ENCODE assay signal across 11 cellular contexts in the genomic region with DNA sequence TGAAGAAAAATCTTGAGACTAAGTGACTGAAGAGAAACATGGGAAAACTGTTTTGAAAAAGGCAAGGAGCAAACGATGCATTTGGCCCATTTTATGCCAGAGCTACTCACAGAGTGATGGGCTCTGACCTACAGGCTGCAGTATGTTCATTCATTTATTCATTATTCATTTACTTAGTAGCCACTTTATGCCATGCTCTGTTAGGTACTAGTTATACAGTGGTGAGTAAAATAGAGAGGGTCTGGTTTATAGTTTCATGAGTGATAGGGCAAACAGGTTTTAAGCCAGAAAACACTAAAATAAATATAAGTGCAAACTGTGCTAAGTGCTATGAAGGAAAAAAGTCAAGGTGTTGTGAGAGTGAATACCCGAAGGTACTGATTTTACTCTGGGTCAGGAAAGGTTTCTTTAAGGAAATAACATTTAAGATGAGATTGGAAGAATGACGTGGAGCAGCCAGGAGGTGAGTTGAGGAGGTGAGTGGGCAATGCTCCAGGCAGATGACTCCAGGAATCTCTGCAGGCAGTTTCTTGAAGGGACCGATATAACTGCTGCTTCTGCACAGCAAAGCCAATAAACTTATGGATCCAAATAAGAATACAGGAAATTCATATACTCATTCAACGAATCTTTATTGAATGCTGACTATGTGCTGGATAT. TPM values are rescaled to one million over a fixed set of nuclear protein-coding genes. Genes with fewer than 3 reads are reported as not detected.
DNase-seq lines count a peak whose midpoint lies in the region; ATAC-seq and TF ChIP-seq lines count a peak whose summit lies in the region.
"Had no signal": no experiment of that assay in that cellular context is flagged by ENCODE, and none has a peak within 500 bp of the region (broad histone marks: within the 10 kb centered on the region; RNA-seq: fewer than 3 reads in every experiment).

No MANE protein-coding gene starts in this region.

- no peak overlapping the region for H3K4me3 Mint-ChIP-seq in activated CD4-positive, alpha-beta T cell treated with anti-CD3 and anti-CD28 coated beads for 36 hours
- no peak overlapping the region for H3K4me3 Mint-ChIP-seq in nephron

- CTCF ChIA-PET in activated CD4-positive, alpha-beta T cell treated with anti-CD3 and anti-CD28 coated beads for 36 hours (lab: Charles Lee) = interaction anchor here (7.6 kb wide), 1 partner anchor 13 kb away, joined by 55 read pairs; no protein-coding TSS in a partner anchor

- TF ChIP-seq CTCF in WERI-Rb-1 (IDR thresholded peaks at IDR 0.05; ENCODE audit: low read depth, low read length) = no peak
- TF ChIP-seq CTCF in nephron (IDR thresholded peaks at IDR 0.05; ENCODE audit: unreplicated experiment in 3 of 3) = no peak

- H3K27ac Mint-ChIP-seq in activated CD4-positive, alpha-beta T cell treated with anti-CD3 and anti-CD28 coated beads for 36 hours = peak overlapping the region; percentile 85
- H3K27ac Mint-ChIP-seq in nephron = peak overlapping the region; percentile 56 to 81 (median 75)

- H3K36me3 ChIP-seq in WERI-Rb-1 = no peaks in the 10 kb centered on the region

- peak overlapping the region; percentile 89 for H3K27ac ChIP-seq in WERI-Rb-1

- no peak overlapping the region for H3K4me3 ChIP-seq in WERI-Rb-1 (ENCODE audit: low read depth, low read length)

- intact Hi-C loops in activated CD4-positive, alpha-beta T cell treated with anti-CD3 and anti-CD28 coated beads for 36 hours (cut with DNase I, micrococcal nuclease) = loop anchor here in 1 of 2 experiments (5.0 kb wide), 1 partner anchor 255 kb away; no protein-coding TSS in a partner anchor

- H3K27me3 Mint-ChIP-seq in activated CD4-positive, alpha-beta T cell treated with anti-CD3 and anti-CD28 coated beads for 36 hours = no peaks in the 10 kb centered on the region
- no peaks in the 10 kb centered on the region for H3K27me3 Mint-ChIP-seq in nephron (ENCODE audit: low read depth)

- no peaks in the 10 kb centered on the region for H3K9me3 Mint-ChIP-seq in activated CD4-positive, alpha-beta T cell treated with anti-CD3 and anti-CD28 coated beads for 36 hours (ENCODE audit: low read depth)
- H3K9me3 Mint-ChIP-seq in nephron = no peaks in the 10 kb centered on the region

- DNase-seq in activated CD4-positive, alpha-beta T cell treated with anti-CD3 and anti-CD28 coated beads for 36 hours = no peak
- DNase-seq in activated CD4-positive, alpha-beta T cell treated with anti-CD3 and anti-CD28 coated beads, Interleukin-2, amount 50 U/mL, for 48 hours = no peak
- no peak for DNase-seq in WERI-Rb-1
- no peak for DNase-seq in globus pallidus (ENCODE audit: low spot score)
- DNase-seq in SK-N-DZ (ENCODE audit: low spot score) = no peak
- no peak for DNase-seq in activated CD4-positive, alpha-beta T cell treated with anti-CD3 and anti-CD28 coated beads, Interleukin-2, amount 50 U/mL, for 1 hour
- DNase-seq: activated T-cell treated with anti-CD3 and anti-CD28 coated beads, Interleukin-2, amount 50 U/mL, for 1 hour; NCI-H226; SK-N-SH had no signal

- H3K27me3 ChIP-seq in WERI-Rb-1 (ENCODE audit: insufficient read depth, low read depth, severe bottlenecking) = no peaks in the 10 kb centered on the region

- H3K9me3 ChIP-seq in WERI-Rb-1 (ENCODE audit: severe bottlenecking) = no peaks in the 10 kb centered on the region
- H3K9me3 ChIP-seq: SK-N-SH had no signal

- H3K4me1 Mint-ChIP-seq in activated CD4-positive, alpha-beta T cell treated with anti-CD3 and anti-CD28 coated beads for 36 hours = peaks cover 87% of the 10 kb centered on the region
- peaks cover 32% of the 10 kb centered on the region for H3K4me1 Mint-ChIP-seq in nephron

- H3K36me3 Mint-ChIP-seq in activated CD4-positive, alpha-beta T cell treated with anti-CD3 and anti-CD28 coated beads for 36 hours (ENCODE audit: low read depth) = peaks cover 43% of the 10 kb centered on the region
- H3K36me3 Mint-ChIP-seq in nephron (ENCODE audit: low read depth) = no peaks in the 10 kb centered on the region

- POLR2A ChIA-PET in activated CD4-positive, alpha-beta T cell treated with anti-CD3 and anti-CD28 coated beads for 36 hours (lab: Charles Lee) = interaction anchor here (1.3 kb wide), 1 partner anchor 185 kb away, joined by 3 read pairs; no protein-coding TSS in a partner anchor

- ATAC-seq in activated CD4-positive, alpha-beta T cell treated with anti-CD3 and anti-CD28 coated beads for 36 hours = no peak
- peak; percentile 25 for ATAC-seq in HG02798 (IDR thresholded peaks at IDR 0.05; ENCODE audit: poor library complexity, unreplicated experiment)

RNA-seq across cellular contexts. Expression of gene FAM133B, which starts 56.9 kb away (rescaled TPM):
- 10 to 100 TPM; 26.1 to 27.6 TPM for total RNA-seq in activated CD4-positive, alpha-beta T cell treated with anti-CD3 and anti-CD28 coated beads for 36 hours
- 24.7 and 30.0 TPM in 2 replicates for polyA plus RNA-seq in SK-N-DZ (2014; cell fraction: cytosol; rRNA removed)
- polyA plus RNA-seq in SK-N-DZ (2014; cell fraction: nucleus; rRNA removed) = 52.3 and 53.1 TPM in 2 replicates
